In genomic region chr2:25920326-25920725, GRCh38 we compare ENCODE assay signal across 23 cellular contexts. TPM values are rescaled to one million over a fixed set of nuclear protein-coding genes. Genes with fewer than 3 reads are reported as not detected.
DNase-seq lines count a peak whose midpoint lies in the region; ATAC-seq, FAIRE-seq and TF ChIP-seq lines count a peak whose summit lies in the region.
"Had no signal": no experiment of that assay in that cellular context is flagged by ENCODE, and none has a peak within 500 bp of the region (broad histone marks: within the 10 kb centered on the region; RNA-seq: fewer than 3 reads in every experiment).

No MANE protein-coding gene starts in this region.

- TF ChIP-seq CTCF in Panc1 (IDR thresholded peaks at IDR 0.05) (no peak), prostate gland (IDR thresholded peaks at IDR 0.05) (no peak), D721Med (IDR thresholded peaks at IDR 0.05; ENCODE audit: insufficient read depth, missing control alignments) (no peak)

- no peak overlapping the region for H3K27ac ChIP-seq in Panc1 (ENCODE audit: low read length)
- no peak overlapping the region for H3K27ac ChIP-seq in prostate gland
- H3K27ac ChIP-seq: dorsolateral prefrontal cortex, HL-60, spleen, thoracic aorta had no signal

- H3K27me3 ChIP-seq in Panc1 (ENCODE audit: control insufficient read depth, insufficient read depth, low read length) (no peaks in the 10 kb centered on the region), prostate gland (replicated peaks; ENCODE audit: insufficient read depth) (no peaks in the 10 kb centered on the region)
- H3K27me3 ChIP-seq: dorsolateral prefrontal cortex had no signal

- ATAC-seq in Panc1: peak; percentile 84

- H3K36me3 ChIP-seq in Panc1 (ENCODE audit: control insufficient read depth, insufficient read depth, low read length) (no peaks in the 10 kb centered on the region), prostate gland (no peaks in the 10 kb centered on the region)
- H3K36me3 ChIP-seq: spleen, thoracic aorta had no signal

- in situ Hi-C loops in Panc1 (cut with HindIII; ENCODE audit: low pct_unique_long_range_greater_than_20kb, low sequenced_read_pairs): no loop called here

- WGBS in prostate gland: 77% methylated on average over 5 of the region's 5 CpGs

- POLR2A ChIA-PET in Panc1 (lab: Charles Lee): no interaction called here

- peak; percentile 58 for DNase-seq in EL
- no peak for DNase-seq in Panc1 (ENCODE audit: low read depth, low spot score)
- DNase-seq in fibroblast of gingiva (ENCODE audit: low read depth): peak; percentile 91
- peak; percentile 4 for DNase-seq in skeletal muscle cell (ENCODE audit: low read depth)
- DNase-seq in prostate gland (ENCODE audit: low spot score): no peak
- no peak for DNase-seq in NCI-H2029 treated with DMSO at 0.1 percent for 48 hours (lab: John Stamatoyannopoulos, UW)
- DNase-seq in SIG-M5 treated with dmso at 0.1 percent for 504 hours (lab: John Stamatoyannopoulos, UW; ENCODE audit: unreplicated experiment): no peak
- no peak for DNase-seq in D721Med (ENCODE audit: insufficient read length, low spot score)
- DNase-seq: activated CD4-positive, alpha-beta T cell treated with anti-CD3 and anti-CD28 coated beads, Interleukin-2, amount 50 U/mL, for 1 hour; activated T-cell treated with anti-CD3 and anti-CD28 coated beads, Interleukin-2, amount 50 U/mL, for 24 hours; DMS153; dorsolateral prefrontal cortex; islet precursor cell; MV-4-11; naive B cell; NCI-H187 treated with DMSO at 0.1 percent for 48 hours; NCI-H446 treated with DMSO at 0.1 percent for 48 hours; spleen; SW 1271 had no signal

- H3K4me3 ChIP-seq in Panc1 (ENCODE audit: low read depth in 2 of 2, low read length in 2 of 2) (no peak overlapping the region), skeletal muscle cell (ENCODE audit: low read depth, low read length) (no peak overlapping the region), prostate gland (no peak overlapping the region)
- H3K4me3 ChIP-seq: dorsolateral prefrontal cortex, spleen, thoracic aorta had no signal

- no peak for FAIRE-seq in D721Med (lab: Jason Lieb, UNC)
- FAIRE-seq: bronchial epithelial cell, H54 had no signal

- intact Hi-C loops in Panc1 (cut with micrococcal nuclease; ENCODE audit: unreplicated experiment): no loop called here
- intact Hi-C loops in prostate gland (cut with DNase I): no loop called here

- CTCF ChIA-PET in Panc1 (lab: Charles Lee): interaction anchor here (0.7 kb wide), 1 partner anchor 26 kb away, joined by 3 read pairs; no protein-coding TSS in a partner anchor

- no peaks in the 10 kb centered on the region for H3K4me1 ChIP-seq in Panc1 (ENCODE audit: control insufficient read depth, insufficient read depth, low read length)
- no peaks in the 10 kb centered on the region for H3K4me1 ChIP-seq in prostate gland (replicated peaks)

- H3K9me3 ChIP-seq in Panc1 (ENCODE audit: control insufficient read depth, insufficient read depth, low read depth, low read length) (no peaks in the 10 kb centered on the region), prostate gland (no peaks in the 10 kb centered on the region)
- H3K9me3 ChIP-seq: spleen, thoracic aorta had no signal

- no TSS peak for BruUV-seq in Panc1 (replicated peaks; lab: Mats Ljungman, UMichigan)

- no peak for TF ChIP-seq POLR2A in prostate gland (IDR thresholded peaks at IDR 0.05)

RNA-seq across cellular contexts. Expression of gene ASXL2, which starts 42.0 kb away (rescaled TPM):
- 43.4 TPM for total RNA-seq in Panc1 (2021; ENCODE audit: unreplicated experiment)
- polyA plus RNA-seq in Panc1 (2012; ENCODE audit: insufficient read length): 20.2 TPM
- total RNA-seq in prostate gland: 10 to 100 TPM; 15.8 to 36.1 TPM

Comparison
In these comparisons a context has a peak if more than half of its experiments do, and no peak if none do; other contexts are left out.
1. DNase-seq: peak in EL (single experiment), fibroblast of gingiva (single experiment) and skeletal muscle cell (single experiment); none in Panc1 (single experiment), prostate gland (single experiment), NCI-H2029 treated with DMSO at 0.1 percent for 48 hours (single experiment), SIG-M5 treated with dmso at 0.1 percent for 504 hours (single experiment) and D721Med (single experiment).